ENCODE assay signal across 20 cellular contexts in the genomic region with DNA sequence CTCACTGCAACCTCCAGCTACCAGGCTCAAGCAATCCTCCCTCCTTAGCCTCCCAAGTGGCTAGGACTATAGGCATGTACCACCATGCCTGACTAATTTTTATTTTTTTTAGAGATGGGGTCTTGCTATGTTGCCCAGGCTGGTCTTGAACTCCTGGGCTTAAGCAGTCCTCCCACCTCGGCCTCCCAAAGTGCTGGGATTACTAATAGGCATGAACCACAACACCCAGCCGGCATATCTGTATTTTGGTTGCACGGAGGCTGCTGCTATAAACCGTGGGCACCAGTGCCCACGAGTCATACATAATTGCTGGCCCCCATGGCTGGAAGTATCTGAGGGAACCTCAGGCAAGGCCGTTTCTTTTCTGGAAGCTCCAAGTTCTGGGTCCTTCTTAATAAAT. TPM values are rescaled to one million over a fixed set of nuclear protein-coding genes. Genes with fewer than 3 reads are reported as not detected.
DNase-seq lines count a peak whose midpoint lies in the region; TF ChIP-seq lines count a peak whose summit lies in the region.
"Had no signal": no experiment of that assay in that cellular context is flagged by ENCODE, and none has a peak within 500 bp of the region (broad histone marks: within the 10 kb centered on the region; RNA-seq: fewer than 3 reads in every experiment).

No MANE protein-coding gene starts in this region.

- TF ChIP-seq CTCF in left ventricle myocardium inferior (IDR thresholded peaks at IDR 0.05; ENCODE audit: borderline replicate concordance), result no peak

- intact Hi-C loops in left ventricle myocardium inferior (cut with micrococcal nuclease), result no loop called here
- intact Hi-C loops in cardiac septum (cut with DNase I), result no loop called here

- no peak for DNase-seq in left ventricle myocardium inferior
- no peak for DNase-seq in cardiac septum (ENCODE audit: low spot score)
- peak; percentile 58 for DNase-seq in MG63
- DNase-seq in stimulated activated CD4-positive, alpha-beta T cell treated with anti-CD3 and anti-CD28 coated beads, Interleukin-15, amount 100 ng/mL, for 24 hours, result no peak
- DNase-seq in NCI-H345 (lab: John Stamatoyannopoulos, UW), result no peak
- DNase-seq: DMS153, DND-41, HCEC 1CT, MM.1S, NCI-H1417, NCI-H1694, NCI-H2029 treated with DMSO at 0.1 percent for 48 hours, NCI-H510A, NCI-H69, SIG-M5 had no signal

- H3K4me1 ChIP-seq in left ventricle myocardium inferior, result peaks cover 56% of the 10 kb centered on the region
- H3K4me1 ChIP-seq: A549 had no signal

- H3K27ac ChIP-seq in left ventricle myocardium inferior (replicated peaks) (peak overlapping the region; percentile 88), cingulate gyrus (ENCODE audit: low read depth, low read length) (peak overlapping the region; percentile 60), temporal lobe (ENCODE audit: low read depth, low read length) (peak overlapping the region; percentile 13)
- H3K27ac ChIP-seq: A549, HL-60, SK-N-MC had no signal

- H3K27me3 ChIP-seq in left ventricle myocardium inferior (ENCODE audit: low read depth) (no peaks in the 10 kb centered on the region), MG63 (no peaks in the 10 kb centered on the region)

- peaks cover 77% of the 10 kb centered on the region for H3K36me3 ChIP-seq in left ventricle myocardium inferior
- peaks cover 61% of the 10 kb centered on the region for H3K36me3 ChIP-seq in MG63

- H3K9me3 ChIP-seq in left ventricle myocardium inferior (replicated peaks) (no peaks in the 10 kb centered on the region), MG63 (no peaks in the 10 kb centered on the region)
- H3K9me3 ChIP-seq: A549 had no signal

- no peak overlapping the region for H3K4me3 ChIP-seq in left ventricle myocardium inferior
- H3K4me3 ChIP-seq in MG63, result no peak overlapping the region
- H3K4me3 ChIP-seq: A549, SK-N-MC had no signal

RNA-seq across cellular contexts. Expression of gene ADRM1, which starts 18.3 kb away (rescaled TPM):
- total RNA-seq in left ventricle myocardium inferior, result 70.5 TPM
- total RNA-seq in cardiac septum, result 79.9 TPM
- 264 and 328 TPM in 2 replicates for total RNA-seq in MG63 (2014; rRNA removed; shearing (Covaris generic); ENCODE audit: low replicate concordance)
- 31.2 TPM for total RNA-seq in temporal lobe

RNA-seq across cellular contexts. Expression of gene OSBPL2, which starts 46.1 kb away (rescaled TPM):
- 55.3 TPM for total RNA-seq in left ventricle myocardium inferior
- 55.1 TPM for total RNA-seq in cardiac septum
- 18.4 TPM in 2 replicates for total RNA-seq in MG63 (2014; rRNA removed; shearing (Covaris generic); ENCODE audit: low replicate concordance)
- total RNA-seq in temporal lobe, result 32.2 TPM

Comparison
In these comparisons a context has a peak if more than half of its experiments do, and no peak if none do; other contexts are left out.
1. H3K27ac ChIP-seq: peak in every context shown above with its lines; median percentile 88 in left ventricle myocardium inferior; 60 in cingulate gyrus; 13 in temporal lobe.